In the genomic region with DNA sequence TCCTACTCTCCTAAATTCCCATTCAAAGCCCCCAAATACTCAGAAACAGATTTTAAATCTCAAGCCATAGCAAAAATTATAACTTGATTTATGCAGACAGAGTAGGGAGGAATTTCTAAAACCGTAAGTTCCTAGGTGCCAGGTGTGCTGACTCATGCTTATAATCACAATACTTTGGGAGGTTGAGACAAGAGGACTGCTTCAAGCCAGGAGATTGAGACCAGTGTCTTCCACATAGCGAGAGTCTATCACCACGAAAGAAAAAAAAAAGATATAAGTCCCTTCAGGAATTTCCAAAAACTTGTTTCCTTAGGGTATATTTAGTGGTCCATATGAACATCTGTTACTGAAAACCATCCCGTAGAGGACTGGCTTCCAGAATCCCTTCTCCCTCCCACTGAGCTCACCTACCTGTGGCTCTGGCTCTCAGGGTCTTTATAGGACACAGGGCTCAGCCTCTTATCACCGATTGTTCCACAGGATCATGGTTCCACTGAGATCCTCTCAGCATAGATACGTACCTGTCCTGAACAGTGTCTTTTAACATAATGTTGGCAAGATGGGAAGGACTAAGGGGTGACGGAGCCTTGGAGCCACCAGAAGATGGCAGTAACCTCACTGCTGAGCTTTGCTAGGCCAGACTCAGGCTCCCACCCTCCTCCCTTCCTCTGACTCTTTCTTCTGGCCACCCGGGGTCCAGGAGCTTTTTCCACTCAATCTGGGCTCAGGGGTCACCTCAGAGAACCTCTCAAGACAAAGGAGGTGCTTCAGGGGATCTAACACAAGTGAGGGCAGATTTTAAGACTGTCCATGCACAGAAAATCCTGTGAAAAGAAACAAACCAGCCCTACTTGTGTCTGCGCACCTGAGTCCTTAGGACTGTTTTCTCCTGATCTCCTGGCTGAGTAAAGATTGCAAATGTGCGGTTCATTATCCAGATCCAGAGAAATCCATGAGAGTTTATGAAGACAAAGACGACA, we compare ENCODE assay signal across 11 cellular contexts.
DNase-seq lines count a peak whose midpoint lies in the region; ATAC-seq, FAIRE-seq and TF ChIP-seq lines count a peak whose summit lies in the region.
"Had no signal": no experiment of that assay in that cellular context is flagged by ENCODE, and none has a peak within 500 bp of the region (broad histone marks: within the 10 kb centered on the region; RNA-seq: fewer than 3 reads in every experiment).

No MANE protein-coding gene starts in this region.

- TF ChIP-seq POLR2A in gastroesophageal sphincter (IDR thresholded peaks at IDR 0.05) = no peak

- no peaks in the 10 kb centered on the region for H3K9me3 Mint-ChIP-seq in progenitor cell of endocrine pancreas (ENCODE audit: low read depth)

- H3K36me3 ChIP-seq in bronchial epithelial cell (ENCODE audit: control insufficient read depth, insufficient read depth, low read length) (no peaks in the 10 kb centered on the region), gastroesophageal sphincter (no peaks in the 10 kb centered on the region)
- H3K36me3 ChIP-seq: BLaER1 had no signal

- H3K9me3 ChIP-seq in gastroesophageal sphincter = no peaks in the 10 kb centered on the region

- no peaks in the 10 kb centered on the region for H3K4me1 Mint-ChIP-seq in progenitor cell of endocrine pancreas (ENCODE audit: low read depth)

- no peak for TF ChIP-seq EP300 in gastroesophageal sphincter (IDR thresholded peaks at IDR 0.05)

- H3K27ac ChIP-seq in gastroesophageal sphincter = no peak overlapping the region

- peaks cover 75% of the 10 kb centered on the region for H3K27me3 Mint-ChIP-seq in progenitor cell of endocrine pancreas

- peaks cover 2% of the 10 kb centered on the region for H3K27me3 ChIP-seq in bronchial epithelial cell (ENCODE audit: control insufficient read depth, insufficient read depth, low read length)
- peaks cover 36% of the 10 kb centered on the region for H3K27me3 ChIP-seq in gastroesophageal sphincter
- H3K27me3 ChIP-seq: BLaER1 had no signal

- 31 to 55% methylated on average over 2 to 9 of the region's 11 CpGs for WGBS in gastroesophageal sphincter (ENCODE audit: low coverage in 1 of 2), 2 donors

- H3K27ac Mint-ChIP-seq in progenitor cell of endocrine pancreas = no peak overlapping the region

- FAIRE-seq in bronchial epithelial cell (lab: Jason Lieb, UNC) = no peak

- DNase-seq in SKM-1 treated with dmso at 0.1 percent for 144 hours (lab: John Stamatoyannopoulos, UW; ENCODE audit: unreplicated experiment) (peak; percentile 17), SKM-1 (lab: John Stamatoyannopoulos, UW; ENCODE audit: unreplicated experiment) (no peak), M059J (ENCODE audit: low read depth) (peak; percentile 4), bronchial epithelial cell (ENCODE audit: low read depth) (peak; percentile 43), progenitor cell of endocrine pancreas (ENCODE audit: low spot score, unreplicated experiment) (no peak), AG08396 (ENCODE audit: low spot score) (no peak)
- DNase-seq in stimulated activated CD4-positive, alpha-beta T cell treated with anti-CD3 and anti-CD28 coated beads, Interleukin-2, amount 100 ng/mL, for 48 hours = no peak
- DNase-seq: erythroblast, NCI-H1417 had no signal

- no peak for ATAC-seq in gastroesophageal sphincter

- peak; percentile 74 for TF ChIP-seq CTCF in bronchial epithelial cell (IDR thresholded peaks at IDR 0.05; ENCODE audit: insufficient read depth, low read length, severe bottlenecking)
- TF ChIP-seq CTCF in progenitor cell of endocrine pancreas (IDR thresholded peaks at IDR 0.05; ENCODE audit: unreplicated experiment) = peak; percentile 55
- no peak for TF ChIP-seq CTCF in gastroesophageal sphincter (IDR thresholded peaks at IDR 0.05)

- no peak overlapping the region for H3K4me3 Mint-ChIP-seq in progenitor cell of endocrine pancreas (ENCODE audit: low read depth)

- H3K36me3 Mint-ChIP-seq in progenitor cell of endocrine pancreas (ENCODE audit: insufficient read depth) = no peaks in the 10 kb centered on the region

- H3K4me3 ChIP-seq in bronchial epithelial cell (ENCODE audit: low read depth, low read length) (no peak overlapping the region), gastroesophageal sphincter (no peak overlapping the region)
- H3K4me3 ChIP-seq: BLaER1 had no signal

- H3K4me1 ChIP-seq in gastroesophageal sphincter = no peaks in the 10 kb centered on the region

Comparison
In these comparisons a context has a peak if more than half of its experiments do, and no peak if none do; other contexts are left out.
1. DNase-seq: peak in SKM-1 treated with dmso at 0.1 percent for 144 hours (single experiment), M059J (single experiment) and bronchial epithelial cell (single experiment); none in SKM-1 (single experiment), progenitor cell of endocrine pancreas (single experiment), stimulated activated CD4-positive, alpha-beta T cell treated with anti-CD3 and anti-CD28 coated beads, Interleukin-2, amount 100 ng/mL, for 48 hours (0 of 2) and AG08396 (single experiment).
2. CTCF ChIP-seq: peak in bronchial epithelial cell (single experiment) and progenitor cell of endocrine pancreas (single experiment); none in gastroesophageal sphincter (0 of 4).